19 cellular contexts compared by ENCODE assay signal in genomic region chr14:104892517-104893434, GRCh38. TPM values are rescaled to one million over a fixed set of nuclear protein-coding genes. Genes with fewer than 3 reads are reported as not detected.
DNase-seq lines count a peak whose midpoint lies in the region; ATAC-seq and TF ChIP-seq lines count a peak whose summit lies in the region.
"Had no signal": no experiment of that assay in that cellular context is flagged by ENCODE, and none has a peak within 500 bp of the region (broad histone marks: within the 10 kb centered on the region; RNA-seq: fewer than 3 reads in every experiment).

No MANE protein-coding gene starts in this region.

- DNase-seq in left ventricle myocardium superior (peak; percentile 25), cardiac septum (ENCODE audit: low spot score) (no peak), WTC11 (ENCODE audit: low spot score) (peak; percentile 25), right lobe of liver (peak in 2 of 3 donors; percentile 18 to 44), upper lobe of right lung (peak; percentile 65), smooth muscle cell (lab: John Stamatoyannopoulos, UW; ENCODE audit: unreplicated experiment) (no peak)
- DNase-seq in stimulated activated naive CD8-positive, alpha-beta T cell treated with anti-CD3 and anti-CD28 coated beads, Interleukin-15, Interleukin-2, amounts not matched to agents 100 U/mL and 50 U/mL, for 24 hours: no peak
- DNase-seq: activated CD4-positive, alpha-beta T cell treated with anti-CD3 and anti-CD28 coated beads, Interleukin-2, amount 50 U/mL, for 1 hour; effector memory CD8-positive, alpha-beta T cell; GF-D8; NCI-H1930; NCI-H524; T1000 had no signal

- H3K27ac ChIP-seq in right lobe of liver: no peak overlapping the region
- no peak overlapping the region for H3K27ac ChIP-seq in upper lobe of right lung
- H3K27ac ChIP-seq in smooth muscle cell (ENCODE audit: low read depth): no peak overlapping the region
- H3K27ac ChIP-seq: cardiac muscle cell had no signal

- H3K4me2 ChIP-seq in smooth muscle cell: no peak overlapping the region

- H3K9me3 ChIP-seq in right lobe of liver (no peaks in the 10 kb centered on the region), upper lobe of right lung (no peaks in the 10 kb centered on the region), smooth muscle cell (replicated peaks; ENCODE audit: low read depth) (no peaks in the 10 kb centered on the region)
- H3K9me3 ChIP-seq: HAP-1 had no signal

- no peaks in the 10 kb centered on the region for H3K27me3 ChIP-seq in right lobe of liver
- H3K27me3 ChIP-seq in upper lobe of right lung: no peaks in the 10 kb centered on the region
- no peaks in the 10 kb centered on the region for H3K27me3 ChIP-seq in smooth muscle cell (ENCODE audit: low read depth)
- H3K27me3 ChIP-seq: cardiac muscle cell had no signal

- POLR2A ChIA-PET in WTC11 (lab: Charles Lee): no interaction called here

- TF ChIP-seq POLR2A in right lobe of liver (IDR thresholded peaks at IDR 0.05): no peak

- no peak overlapping the region for H3K9ac ChIP-seq in smooth muscle cell (ENCODE audit: low read depth)

- no peak for TF ChIP-seq CTCF in WTC11 (IDR thresholded peaks at IDR 0.05)
- no peak for TF ChIP-seq CTCF in right lobe of liver (IDR thresholded peaks at IDR 0.05)
- no peak for TF ChIP-seq CTCF in upper lobe of right lung (IDR thresholded peaks at IDR 0.05)
- TF ChIP-seq CTCF in smooth muscle cell (IDR thresholded peaks at IDR 0.05; ENCODE audit: borderline replicate concordance, insufficient read depth, poor library complexity, severe bottlenecking): no peak

- H3K27me3 Mint-ChIP-seq in WTC11 (ENCODE audit: low read depth): no peaks in the 10 kb centered on the region
- H3K27me3 Mint-ChIP-seq: effector memory CD8-positive, alpha-beta T cell had no signal

- H3K79me2 ChIP-seq in smooth muscle cell (ENCODE audit: low read depth): no peaks in the 10 kb centered on the region

- peaks cover 2% of the 10 kb centered on the region; the same call in 1 of the 2 replicates for H3K4me1 Mint-ChIP-seq in WTC11

- H4K20me1 ChIP-seq in smooth muscle cell (ENCODE audit: low read depth): no peaks in the 10 kb centered on the region

- no peak overlapping the region for H2AFZ ChIP-seq in smooth muscle cell (ENCODE audit: low read depth)

- no CpG with 5 or more reads among the region's 31 CpGs for WGBS in right lobe of liver (ENCODE audit: insufficient coverage, low coverage, low lambda C conversion rate, missing lambda C conversion rate)
- WGBS in smooth muscle cell (ENCODE audit: low lambda C conversion rate): 84% methylated on average over 31 of the region's 31 CpGs

- no peaks in the 10 kb centered on the region for H3F3A ChIP-seq in smooth muscle cell (ENCODE audit: low read depth)

- intact Hi-C loops in left ventricle myocardium superior (cut with micrococcal nuclease) (no loop called here), cardiac septum (cut with DNase I) (no loop called here), right lobe of liver (cut with DNase I) (no loop called here), upper lobe of right lung (cut with DNase I) (loop anchor here (10.0 kb wide), 1 partner anchor 152 kb away; no protein-coding TSS in a partner anchor)

- peaks cover 0 to 5% (median 0%) of the 10 kb centered on the region in 4 donors for H3K4me1 ChIP-seq in right lobe of liver
- H3K4me1 ChIP-seq in upper lobe of right lung: no peaks in the 10 kb centered on the region
- H3K4me1 ChIP-seq in smooth muscle cell (ENCODE audit: low read depth): no peaks in the 10 kb centered on the region
- H3K4me1 ChIP-seq: HAP-1 had no signal

- H3K4me3 Mint-ChIP-seq in WTC11: no peak overlapping the region
- H3K4me3 Mint-ChIP-seq: effector memory CD8-positive, alpha-beta T cell had no signal

- CTCF ChIA-PET in WTC11 (lab: Charles Lee): interaction anchor here (0.5 to 2.6 kb wide), 3 partner anchors 48 to 124 kb away, joined by 3 to 11 read pairs (median 5); no protein-coding TSS in a partner anchor

- no peaks in the 10 kb centered on the region for H3K9me3 Mint-ChIP-seq in WTC11
- H3K9me3 Mint-ChIP-seq: effector memory CD8-positive, alpha-beta T cell had no signal

- ATAC-seq in left ventricle myocardium superior: no peak
- ATAC-seq in WTC11: peak; percentile 13
- ATAC-seq in right lobe of liver: no peak
- ATAC-seq in upper lobe of right lung: no peak
- no peak for ATAC-seq in GM19035 (IDR thresholded peaks at IDR 0.05; ENCODE audit: unreplicated experiment)
- no peak for ATAC-seq in stimulated activated naive CD8-positive, alpha-beta T cell treated with anti-CD3 and anti-CD28 coated beads, Interleukin-15, Interleukin-2, amounts not matched to agents 100 U/mL and 50 U/mL, for 24 hours
- ATAC-seq: effector memory CD8-positive, alpha-beta T cell; left lobe of liver had no signal

- no peaks in the 10 kb centered on the region for H3K36me3 Mint-ChIP-seq in WTC11

- H3K4me3 ChIP-seq in right lobe of liver: no peak overlapping the region
- no peak overlapping the region for H3K4me3 ChIP-seq in upper lobe of right lung
- H3K4me3 ChIP-seq in smooth muscle cell: no peak overlapping the region
- H3K4me3 ChIP-seq: cardiac muscle cell, HAP-1 had no signal

- H3K36me3 ChIP-seq in right lobe of liver (no peaks in the 10 kb centered on the region), upper lobe of right lung (no peaks in the 10 kb centered on the region), smooth muscle cell (ENCODE audit: low read depth) (no peaks in the 10 kb centered on the region)
- H3K36me3 ChIP-seq: HAP-1 had no signal

- H3K27ac Mint-ChIP-seq in WTC11: no peak overlapping the region
- H3K27ac Mint-ChIP-seq: effector memory CD8-positive, alpha-beta T cell had no signal

TF ChIP-seq in WTC11, 78 proteins besides CTCF, POLR2A, EP300 and RAD21:
- TF ChIP-seq ZNF121 (CRISPR knock-in tag; IDR thresholded peaks at IDR 0.05) (no peak), PRDM15 (CRISPR knock-in tag; IDR thresholded peaks at IDR 0.05) (no peak), JUN (CRISPR knock-in tag; IDR thresholded peaks at IDR 0.05) (no peak), ZNF232 (CRISPR knock-in tag; IDR thresholded peaks at IDR 0.05) (no peak), NFYB (CRISPR knock-in tag; conservative IDR thresholded peaks at IDR 0.05; ENCODE audit: low read depth) (no peak), SMAD3 (CRISPR knock-in tag; IDR thresholded peaks at IDR 0.05; ENCODE audit: borderline replicate concordance) (no peak), ATF1 (CRISPR knock-in tag; IDR thresholded peaks at IDR 0.05) (no peak), PRRX2 (CRISPR knock-in tag; IDR thresholded peaks at IDR 0.05) (no peak)
- TF ChIP-seq, protein P1, sequence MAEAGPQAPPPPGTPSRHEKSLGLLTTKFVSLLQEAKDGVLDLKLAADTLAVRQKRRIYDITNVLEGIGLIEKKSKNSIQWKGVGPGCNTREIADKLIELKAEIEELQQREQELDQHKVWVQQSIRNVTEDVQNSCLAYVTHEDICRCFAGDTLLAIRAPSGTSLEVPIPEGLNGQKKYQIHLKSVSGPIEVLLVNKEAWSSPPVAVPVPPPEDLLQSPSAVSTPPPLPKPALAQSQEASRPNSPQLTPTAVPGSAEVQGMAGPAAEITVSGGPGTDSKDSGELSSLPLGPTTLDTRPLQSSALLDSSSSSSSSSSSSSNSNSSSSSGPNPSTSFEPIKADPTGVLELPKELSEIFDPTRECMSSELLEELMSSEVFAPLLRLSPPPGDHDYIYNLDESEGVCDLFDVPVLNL (CRISPR knock-in tag; IDR thresholded peaks at IDR 0.05; ENCODE audit: borderline replicate concordance, low read depth): no peak
- TF ChIP-seq, protein P2, sequence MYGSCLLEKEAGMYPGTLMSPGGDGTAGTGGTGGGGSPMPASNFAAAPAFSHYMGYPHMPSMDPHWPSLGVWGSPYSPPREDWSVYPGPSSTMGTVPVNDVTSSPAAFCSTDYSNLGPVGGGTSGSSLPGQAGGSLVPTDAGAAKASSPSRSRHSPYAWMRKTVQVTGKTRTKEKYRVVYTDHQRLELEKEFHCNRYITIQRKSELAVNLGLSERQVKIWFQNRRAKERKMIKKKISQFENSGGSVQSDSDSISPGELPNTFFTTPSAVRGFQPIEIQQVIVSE (CRISPR knock-in tag; IDR thresholded peaks at IDR 0.05; ENCODE audit: borderline replicate concordance): no peak

RNA-seq across cellular contexts. Expression of gene CEP170B, which starts 27.7 kb away (rescaled TPM):
- total RNA-seq in left ventricle myocardium superior: 10.7 TPM
- total RNA-seq in cardiac septum: 19.2 TPM
- 33.6 to 47.0 TPM (median 33.8 TPM) in 3 replicates for total RNA-seq in WTC11 (2021)
- 10 to 100 TPM; 13.2 to 22.4 (median 16.8) TPM for total RNA-seq in right lobe of liver
- total RNA-seq in upper lobe of right lung: 30.3 TPM
- total RNA-seq in smooth muscle cell: 9.8 and 13.7 TPM in 2 replicates
- polyA plus RNA-seq in smooth muscle cell: 5.9 and 7.9 TPM in 2 replicates

RNA-seq across cellular contexts. Expression of gene PLD4, which starts 31.9 kb away (rescaled TPM):
- total RNA-seq in left ventricle myocardium superior (0.27 TPM), cardiac septum (0.51 TPM), WTC11 (2021) (0.07 to 0.21 TPM (median 0.11 TPM) in 3 replicates), right lobe of liver (under 1 TPM in 4 of 6 experiments, not detected in 2; 0.12 to 0.49 (median 0.33) TPM), upper lobe of right lung (3.1 TPM), smooth muscle cell (0.09 TPM in 1 of 2 replicates, not detected in the other)
- polyA plus RNA-seq in smooth muscle cell: 0.06 and 2.5 TPM in 2 replicates
- total RNA-seq: left lobe of liver, MCF 10A, SK-MEL-5 had no signal

Comparison
In these comparisons a context has a peak if more than half of its experiments do, and no peak if none do; other contexts are left out.
1. DNase-seq: peak in left ventricle myocardium superior (single experiment), WTC11 (single experiment), right lobe of liver (2 of 3) and upper lobe of right lung (single experiment); none in cardiac septum (single experiment), stimulated activated naive CD8-positive, alpha-beta T cell treated with anti-CD3 and anti-CD28 coated beads, Interleukin-15, Interleukin-2, amounts not matched to agents 100 U/mL and 50 U/mL, for 24 hours (single experiment) and smooth muscle cell (single experiment).